In the genomic region with DNA sequence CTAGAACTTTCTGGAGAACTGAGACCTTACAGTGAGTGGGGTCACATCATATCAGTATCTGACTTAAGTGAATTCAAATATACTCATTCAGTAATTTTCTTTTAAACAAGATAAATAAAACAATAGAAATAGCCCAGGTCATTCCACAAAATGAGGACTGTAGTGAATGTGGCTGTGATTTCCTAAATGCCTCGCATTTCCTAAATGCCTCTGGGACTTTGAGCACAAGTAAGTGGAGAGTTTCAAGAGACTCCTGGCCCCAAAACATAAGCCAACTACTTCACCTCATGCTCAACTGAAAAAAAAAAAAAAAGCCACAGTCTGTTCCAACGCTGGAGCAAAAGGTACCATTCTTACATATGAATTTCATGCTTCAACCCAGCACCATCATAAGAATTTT, we compare ENCODE assay signal across 25 cellular contexts.
"Had no signal": no experiment of that assay in that cellular context is flagged by ENCODE, and none has a peak within 500 bp of the region (broad histone marks: within the 10 kb centered on the region; RNA-seq: fewer than 3 reads in every experiment).

No MANE protein-coding gene starts in this region.

- ATAC-seq: activated CD4-positive, alpha-beta T cell treated with anti-CD3 and anti-CD28 coated beads for 36 hours; activated CD8-positive, alpha-beta T cell treated with anti-CD3 and anti-CD28 coated beads, Interleukin-2, amount 10 ng/mL, durations not matched to agents 7 days and 5 days; gastroesophageal sphincter; left cardiac atrium; naive thymus-derived CD4-positive, alpha-beta T cell; pancreas; psoas muscle; stimulated activated naive CD8-positive, alpha-beta T cell treated with anti-CD3 and anti-CD28 coated beads, Interleukin-15, Interleukin-2, amounts not matched to agents 100 U/mL and 50 U/mL, for 24 hours had no signal

- H3K27me3 ChIP-seq: ascending aorta, hepatocyte, pancreas, spleen, testis, uterus had no signal

- H3K36me3 ChIP-seq: ascending aorta, esophagus squamous epithelium, gastroesophageal sphincter, pancreas, spleen, uterus had no signal

- H3K4me3 ChIP-seq: ascending aorta, esophagus squamous epithelium, gastroesophageal sphincter, hepatocyte, pancreas, psoas muscle, spleen, testis, uterus had no signal

- H3K27ac ChIP-seq: ascending aorta, epithelial cell of prostate, esophagus squamous epithelium, gastroesophageal sphincter, hepatocyte, pancreas, psoas muscle, spleen, testis, uterus had no signal

- H3K9me3 ChIP-seq: ascending aorta, esophagus squamous epithelium, gastroesophageal sphincter, pancreas, psoas muscle, spleen, testis, uterus had no signal

- H3K4me1 ChIP-seq: ascending aorta, esophagus squamous epithelium, gastroesophageal sphincter, pancreas, psoas muscle, spleen, testis, uterus had no signal

- DNase-seq: activated CD4-positive, alpha-beta T cell treated with anti-CD3 and anti-CD28 coated beads for 36 hours; activated CD4-positive, CD25-positive, alpha-beta regulatory T cell; activated CD8-positive, alpha-beta T cell treated with anti-CD3 and anti-CD28 coated beads, Interleukin-2, amount 10 ng/mL, durations not matched to agents 7 days and 5 days; activated effector memory CD4-positive, alpha-beta T cell treated with anti-CD3 and anti-CD28 coated beads, Interleukin-2, amount 50 U/mL, for 16 hours; activated naive CD4-positive, alpha-beta T cell treated with anti-CD3 and anti-CD28 coated beads for 36 hours; activated naive CD8-positive, alpha-beta T cell treated with anti-CD3 and anti-CD28 coated beads for 36 hours; dermis blood vessel endothelial cell; effector CD4-positive, alpha-beta T cell; esophagus squamous epithelium; left cardiac atrium; midbrain; naive thymus-derived CD4-positive, alpha-beta T cell; nucleus accumbens; pancreas; psoas muscle; spleen; stimulated activated naive CD8-positive, alpha-beta T cell treated with anti-CD3 and anti-CD28 coated beads, Interleukin-15, Interleukin-2, amounts not matched to agents 100 U/mL and 50 U/mL, for 24 hours; T-helper 1 cell; testis; trophoblast cell; uterus had no signal
